ENCODE assay signal across 14 cellular contexts in genomic region chr1:209830722-209831121, GRCh38. TPM values are rescaled to one million over a fixed set of nuclear protein-coding genes. Genes with fewer than 3 reads are reported as not detected.
"Had no signal": no experiment of that assay in that cellular context is flagged by ENCODE, and none has a peak within 500 bp of the region (broad histone marks: within the 10 kb centered on the region; RNA-seq: fewer than 3 reads in every experiment).

No MANE protein-coding gene starts in this region.

- H3K4me3 ChIP-seq: heart right ventricle, psoas muscle, testis had no signal

- H3K4me1 ChIP-seq: psoas muscle, testis had no signal

- FAIRE-seq: frontal cortex, islet of Langerhans had no signal

- H3K27ac Mint-ChIP-seq: activated CD4-positive, alpha-beta T cell treated with anti-CD3 and anti-CD28 coated beads, Interleukin-2, amount 10 ng/mL, durations not matched to agents 7 days and 5 days; activated naive CD4-positive, alpha-beta T cell treated with anti-CD3 and anti-CD28 coated beads for 36 hours; stimulated activated naive CD8-positive, alpha-beta T cell treated with anti-CD3 and anti-CD28 coated beads, Interleukin-15, amount 100 ng/mL, for 72 hours; WTC11 had no signal

- H3K27me3 ChIP-seq: heart right ventricle, testis had no signal

- H3K9me3 Mint-ChIP-seq: activated CD4-positive, alpha-beta T cell treated with anti-CD3 and anti-CD28 coated beads, Interleukin-2, amount 10 ng/mL, durations not matched to agents 7 days and 5 days; activated naive CD4-positive, alpha-beta T cell treated with anti-CD3 and anti-CD28 coated beads for 36 hours; naive thymus-derived CD4-positive, alpha-beta T cell; stimulated activated naive CD8-positive, alpha-beta T cell treated with anti-CD3 and anti-CD28 coated beads, Interleukin-15, amount 100 ng/mL, for 72 hours; WTC11 had no signal

- H3K27me3 Mint-ChIP-seq: activated CD4-positive, alpha-beta T cell treated with anti-CD3 and anti-CD28 coated beads, Interleukin-2, amount 10 ng/mL, durations not matched to agents 7 days and 5 days; stimulated activated naive CD8-positive, alpha-beta T cell treated with anti-CD3 and anti-CD28 coated beads, Interleukin-15, amount 100 ng/mL, for 72 hours had no signal

- H3K27ac ChIP-seq: heart right ventricle, psoas muscle, testis had no signal

- H3K9me3 ChIP-seq: heart right ventricle, psoas muscle, testis had no signal

- DNase-seq: activated CD4-positive, alpha-beta T cell treated with anti-CD3 and anti-CD28 coated beads, Interleukin-2, amount 10 ng/mL, durations not matched to agents 7 days and 5 days; activated naive CD4-positive, alpha-beta T cell treated with anti-CD3 and anti-CD28 coated beads for 36 hours; dermis blood vessel endothelial cell; heart right ventricle; naive thymus-derived CD4-positive, alpha-beta T cell; psoas muscle; stimulated activated CD4-positive, alpha-beta T cell treated with anti-CD3 and anti-CD28 coated beads, Interleukin-12 subunit alpha, Interleukin-12 subunit beta, amount 100 ng/mL, for 4 hours; stimulated activated naive CD8-positive, alpha-beta T cell treated with anti-CD3 and anti-CD28 coated beads, Interleukin-15, amount 100 ng/mL, for 72 hours; testis had no signal

- ATAC-seq: heart right ventricle; naive thymus-derived CD4-positive, alpha-beta T cell; psoas muscle; sciatic nerve; stimulated activated naive CD8-positive, alpha-beta T cell treated with anti-CD3 and anti-CD28 coated beads, Interleukin-15, amount 100 ng/mL, for 72 hours; WTC11 had no signal

- H3K4me3 Mint-ChIP-seq: activated CD4-positive, alpha-beta T cell treated with anti-CD3 and anti-CD28 coated beads, Interleukin-2, amount 10 ng/mL, durations not matched to agents 7 days and 5 days; activated naive CD4-positive, alpha-beta T cell treated with anti-CD3 and anti-CD28 coated beads for 36 hours; WTC11 had no signal

RNA-seq across cellular contexts. Expression of gene IRF6, which starts 24.8 kb away (rescaled TPM):
- total RNA-seq: activated CD4-positive, alpha-beta T cell treated with anti-CD3 and anti-CD28 coated beads, Interleukin-2, amount 10 ng/mL, durations not matched to agents 7 days and 5 days; SK-MEL-5 had no signal
